Comparison of ENCODE assay signal across 9 cellular contexts in the genomic region with DNA sequence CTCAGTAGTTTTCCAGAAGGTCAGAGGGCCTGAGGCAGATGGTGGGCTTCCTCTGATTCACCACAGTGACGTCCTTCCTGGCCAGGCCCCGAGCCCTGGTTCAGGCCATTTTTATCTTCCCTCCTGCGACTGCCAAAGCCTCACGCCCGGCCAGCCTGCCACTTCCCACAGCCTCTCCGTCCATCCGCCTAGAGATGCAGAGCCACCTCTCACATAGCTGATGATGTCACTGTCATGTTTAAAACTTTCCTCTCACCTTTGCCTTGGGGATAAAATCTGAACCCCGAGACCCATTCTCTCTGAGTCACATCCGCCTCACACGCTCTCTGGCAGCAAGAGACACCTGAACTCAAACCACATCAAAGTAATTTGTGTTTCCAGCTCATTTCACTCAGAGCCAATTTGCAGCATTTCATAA.
DNase-seq lines count a peak whose midpoint lies in the region; ATAC-seq, FAIRE-seq and TF ChIP-seq lines count a peak whose summit lies in the region.
"Had no signal": no experiment of that assay in that cellular context is flagged by ENCODE, and none has a peak within 500 bp of the region (broad histone marks: within the 10 kb centered on the region; RNA-seq: fewer than 3 reads in every experiment).

No MANE protein-coding gene starts in this region.

- peak; percentile 56 for FAIRE-seq in GM12892 (lab: Jason Lieb, UNC)
- FAIRE-seq: endometrium had no signal

- peaks cover 22% of the 10 kb centered on the region for H3K4me1 Mint-ChIP-seq in central memory CD8-positive, alpha-beta T cell

- H3K4me3 Mint-ChIP-seq in central memory CD8-positive, alpha-beta T cell: peak overlapping the region; percentile 5

- H3K9me3 Mint-ChIP-seq in central memory CD8-positive, alpha-beta T cell: no peaks in the 10 kb centered on the region

- H3K36me3 Mint-ChIP-seq in central memory CD8-positive, alpha-beta T cell (ENCODE audit: insufficient read depth): peaks cover 6% of the 10 kb centered on the region

- no peak for TF ChIP-seq POLR2A in GM12892 (IDR thresholded peaks at IDR 0.05; ENCODE audit: low read depth, low read length)

- DNase-seq in GM12892 (ENCODE audit: insufficient read length): no peak
- DNase-seq in activated CD4-positive, CD25-positive, alpha-beta regulatory T cell (lab: John Stamatoyannopoulos, UW): peak; percentile 17 to 41 (median 28)
- peak; percentile 16 to 54 for DNase-seq in central memory CD8-positive, alpha-beta T cell (ENCODE audit: low spot score in 2 of 2)
- peak; percentile 43 to 70 (median 60) for DNase-seq in stimulated activated CD4-positive, alpha-beta T cell treated with anti-CD3 and anti-CD28 coated beads, TNF-alpha, amount 100 ng/mL, for 48 hours (ENCODE audit: low read depth in 3 of 3)
- no peak for DNase-seq in SW 1271 (lab: John Stamatoyannopoulos, UW)
- no peak for DNase-seq in medulla oblongata (ENCODE audit: extremely low spot score)

- peak overlapping the region; percentile 82 for H3K27ac Mint-ChIP-seq in central memory CD8-positive, alpha-beta T cell (ENCODE audit: low read depth)

- H3K27me3 Mint-ChIP-seq in central memory CD8-positive, alpha-beta T cell: no peaks in the 10 kb centered on the region

- peak; percentile 97 for ATAC-seq in HG02798 (IDR thresholded peaks at IDR 0.05; ENCODE audit: poor library complexity, unreplicated experiment)
- ATAC-seq in central memory CD8-positive, alpha-beta T cell (replicated peaks; ENCODE audit: extremely low read depth, poor library complexity, severe bottlenecking): peak; percentile 92
- ATAC-seq in GM19328 (IDR thresholded peaks at IDR 0.05; ENCODE audit: unreplicated experiment): no peak

Comparison
In these comparisons a context has a peak if more than half of its experiments do, and no peak if none do; other contexts are left out.
1. DNase-seq: peak in activated CD4-positive, CD25-positive, alpha-beta regulatory T cell (4 of 4), central memory CD8-positive, alpha-beta T cell (2 of 2) and stimulated activated CD4-positive, alpha-beta T cell treated with anti-CD3 and anti-CD28 coated beads, TNF-alpha, amount 100 ng/mL, for 48 hours (3 of 3); none in GM12892 (single experiment), SW 1271 (0 of 2) and medulla oblongata (single experiment).